In the genomic region with DNA sequence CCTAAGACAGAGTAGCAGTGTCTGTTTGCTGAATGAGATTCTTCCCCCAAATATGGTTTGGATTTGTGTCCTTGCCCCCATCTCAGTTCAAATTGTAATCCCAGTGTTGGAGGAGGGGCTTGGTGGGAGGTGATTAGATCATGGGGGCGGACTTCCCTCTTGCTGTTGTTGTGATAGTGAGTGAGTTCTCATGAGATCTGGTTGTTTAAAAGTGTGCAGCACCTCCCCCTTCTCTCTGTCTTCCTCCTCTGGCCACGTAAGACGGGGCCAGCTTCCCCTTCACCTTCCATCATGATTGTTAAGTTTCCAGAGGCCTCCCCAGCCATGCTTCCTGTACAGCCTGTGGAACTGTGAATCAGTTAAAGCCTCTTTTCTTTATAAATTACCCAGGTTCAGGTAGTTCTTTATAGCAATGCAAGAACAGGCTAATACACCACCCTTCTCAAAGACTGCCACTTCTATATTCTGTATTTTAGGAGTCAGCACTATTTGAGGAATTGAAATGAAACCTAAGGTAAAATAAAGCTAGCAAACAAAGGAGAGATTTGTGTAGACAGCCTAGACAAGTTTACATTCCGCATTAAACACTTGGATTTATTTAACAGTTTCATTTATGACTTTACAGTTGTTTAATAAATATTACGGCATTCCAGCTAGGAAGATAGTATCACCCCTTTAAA, we compare ENCODE assay signal across 19 cellular contexts. TPM values are rescaled to one million over a fixed set of nuclear protein-coding genes. Genes with fewer than 3 reads are reported as not detected.
DNase-seq lines count a peak whose midpoint lies in the region; ATAC-seq and TF ChIP-seq lines count a peak whose summit lies in the region.
"Had no signal": no experiment of that assay in that cellular context is flagged by ENCODE, and none has a peak within 500 bp of the region (broad histone marks: within the 10 kb centered on the region; RNA-seq: fewer than 3 reads in every experiment).

No MANE protein-coding gene starts in this region.

- H3K4me1 ChIP-seq in endodermal cell (ENCODE audit: control insufficient read depth, insufficient read depth, low read length): no peaks in the 10 kb centered on the region
- peaks cover 9% of the 10 kb centered on the region for H3K4me1 ChIP-seq in prostate gland (replicated peaks)
- H3K4me1 ChIP-seq in HAP-1: no peaks in the 10 kb centered on the region
- H3K4me1 ChIP-seq in left lung: no peaks in the 10 kb centered on the region
- H3K4me1 ChIP-seq: uterus had no signal

- no peaks in the 10 kb centered on the region for H3K36me3 Mint-ChIP-seq in activated CD8-positive, alpha-beta T cell treated with anti-CD3 and anti-CD28 coated beads for 36 hours (ENCODE audit: low read depth)
- H3K36me3 Mint-ChIP-seq in activated CD8-positive, alpha-beta T cell treated with anti-CD3 and anti-CD28 coated beads, Interleukin-2, amount 10 ng/mL, durations not matched to agents 7 days and 5 days (ENCODE audit: low read depth): no peaks in the 10 kb centered on the region
- H3K36me3 Mint-ChIP-seq in endodermal cell (ENCODE audit: low read depth): peaks cover 6% of the 10 kb centered on the region
- peaks cover 5% of the 10 kb centered on the region for H3K36me3 Mint-ChIP-seq in glutamatergic neuron (ENCODE audit: unreplicated experiment)
- H3K36me3 Mint-ChIP-seq: activated naive CD4-positive, alpha-beta T cell treated with anti-CD3 and anti-CD28 coated beads, Interleukin-2, amount 50 U/mL, for 72 hours had no signal

- H3K9me3 ChIP-seq in SK-N-MC (ENCODE audit: low read depth, low read length): no peaks in the 10 kb centered on the region
- no peaks in the 10 kb centered on the region for H3K9me3 ChIP-seq in endodermal cell (ENCODE audit: control insufficient read depth, low read length)
- no peaks in the 10 kb centered on the region for H3K9me3 ChIP-seq in prostate gland
- H3K9me3 ChIP-seq in HAP-1: no peaks in the 10 kb centered on the region
- no peaks in the 10 kb centered on the region for H3K9me3 ChIP-seq in left lung
- H3K9me3 ChIP-seq: mucosa of descending colon, neutrophil, uterus had no signal

- H3K27ac Mint-ChIP-seq in activated CD8-positive, alpha-beta T cell treated with anti-CD3 and anti-CD28 coated beads for 36 hours: peak overlapping the region; percentile 1
- H3K27ac Mint-ChIP-seq in activated CD8-positive, alpha-beta T cell treated with anti-CD3 and anti-CD28 coated beads, Interleukin-2, amount 10 ng/mL, durations not matched to agents 7 days and 5 days: no peak overlapping the region
- peak overlapping the region; percentile 37 for H3K27ac Mint-ChIP-seq in endodermal cell
- no peak overlapping the region for H3K27ac Mint-ChIP-seq in glutamatergic neuron (ENCODE audit: unreplicated experiment)
- H3K27ac Mint-ChIP-seq: activated naive CD4-positive, alpha-beta T cell treated with anti-CD3 and anti-CD28 coated beads, Interleukin-2, amount 50 U/mL, for 72 hours; T-helper 2 cell treated with Interferon-gamma antibody and Interleukin-4, amounts not matched to agents 5 μg/mL and 100 μg/mL, for 36 hours had no signal

- no peaks in the 10 kb centered on the region for H3K27me3 Mint-ChIP-seq in activated CD8-positive, alpha-beta T cell treated with anti-CD3 and anti-CD28 coated beads for 36 hours
- no peaks in the 10 kb centered on the region for H3K27me3 Mint-ChIP-seq in activated CD8-positive, alpha-beta T cell treated with anti-CD3 and anti-CD28 coated beads, Interleukin-2, amount 10 ng/mL, durations not matched to agents 7 days and 5 days (ENCODE audit: low read depth)
- H3K27me3 Mint-ChIP-seq in endodermal cell (ENCODE audit: insufficient read depth) (no peaks in the 10 kb centered on the region), glutamatergic neuron (ENCODE audit: unreplicated experiment) (no peaks in the 10 kb centered on the region)

- CTCF ChIA-PET in activated CD8-positive, alpha-beta T cell treated with anti-CD3 and anti-CD28 coated beads for 36 hours (lab: Charles Lee): interaction anchor here (1.2 kb wide), 1 partner anchor 120 kb away, joined by 3 read pairs; no protein-coding TSS in a partner anchor
- CTCF ChIA-PET in activated CD8-positive, alpha-beta T cell treated with anti-CD3 and anti-CD28 coated beads, Interleukin-2, amount 10 ng/mL, durations not matched to agents 7 days and 5 days (lab: Charles Lee): no interaction called here

- whole genome bisulfite sequencing in endodermal cell (ENCODE audit: insufficient coverage in 1 of 2, insufficient read length in 1 of 2), 2 experiments: 73 to 97% methylated on average over 2 to 4 of the region's 5 CpGs
- 22% methylated on average over 5 of the region's 5 CpGs for WGBS in prostate gland

- no peak overlapping the region for H3K4me3 ChIP-seq in SK-N-MC
- H3K4me3 ChIP-seq in endodermal cell (ENCODE audit: low read length): no peak overlapping the region
- no peak overlapping the region for H3K4me3 ChIP-seq in prostate gland
- H3K4me3 ChIP-seq in HAP-1: no peak overlapping the region
- H3K4me3 ChIP-seq in left lung: no peak overlapping the region
- H3K4me3 ChIP-seq: mucosa of descending colon, uterus had no signal

- no peaks in the 10 kb centered on the region for H3K9me3 Mint-ChIP-seq in activated CD8-positive, alpha-beta T cell treated with anti-CD3 and anti-CD28 coated beads for 36 hours
- H3K9me3 Mint-ChIP-seq in activated CD8-positive, alpha-beta T cell treated with anti-CD3 and anti-CD28 coated beads, Interleukin-2, amount 10 ng/mL, durations not matched to agents 7 days and 5 days (ENCODE audit: insufficient read depth): no peaks in the 10 kb centered on the region
- H3K9me3 Mint-ChIP-seq in endodermal cell (no peaks in the 10 kb centered on the region), glutamatergic neuron (ENCODE audit: unreplicated experiment) (peaks cover 2% of the 10 kb centered on the region)
- H3K9me3 Mint-ChIP-seq: T-helper 2 cell treated with Interferon-gamma antibody and Interleukin-4, amounts not matched to agents 5 μg/mL and 100 μg/mL, for 36 hours had no signal

- peaks cover 8% of the 10 kb centered on the region for H3K4me1 Mint-ChIP-seq in activated CD8-positive, alpha-beta T cell treated with anti-CD3 and anti-CD28 coated beads for 36 hours (ENCODE audit: low read depth)
- H3K4me1 Mint-ChIP-seq in activated CD8-positive, alpha-beta T cell treated with anti-CD3 and anti-CD28 coated beads, Interleukin-2, amount 10 ng/mL, durations not matched to agents 7 days and 5 days (ENCODE audit: low read depth): peaks cover 6% of the 10 kb centered on the region
- H3K4me1 Mint-ChIP-seq in endodermal cell: peaks cover 6% of the 10 kb centered on the region
- H3K4me1 Mint-ChIP-seq in glutamatergic neuron (ENCODE audit: low read depth, unreplicated experiment): no peaks in the 10 kb centered on the region

- POLR2A ChIA-PET in activated CD8-positive, alpha-beta T cell treated with anti-CD3 and anti-CD28 coated beads for 36 hours (lab: Charles Lee): no interaction called here
- POLR2A ChIA-PET in activated CD8-positive, alpha-beta T cell treated with anti-CD3 and anti-CD28 coated beads, Interleukin-2, amount 10 ng/mL, durations not matched to agents 7 days and 5 days (lab: Charles Lee): no interaction called here

- no peak for DNase-seq in activated CD8-positive, alpha-beta T cell treated with anti-CD3 and anti-CD28 coated beads for 36 hours
- no peak for DNase-seq in activated CD8-positive, alpha-beta T cell treated with anti-CD3 and anti-CD28 coated beads, Interleukin-2, amount 10 ng/mL, durations not matched to agents 7 days and 5 days
- no peak for DNase-seq in SK-N-MC (ENCODE audit: low read depth, low spot score)
- DNase-seq in endodermal cell: no peak
- no peak for DNase-seq in prostate gland (ENCODE audit: low spot score)
- DNase-seq in HAP-1 (ENCODE audit: low spot score in 2 of 2): no peak
- no peak for DNase-seq in glutamatergic neuron
- DNase-seq in left lung: no peak
- DNase-seq: activated CD4-positive, alpha-beta T cell treated with anti-CD3 and anti-CD28 coated beads for 1 hour; left ventricle myocardium superior; mucosa of descending colon; NCI-H1105 treated with DMSO at 0.1 percent for 48 hours; NCI-H2081 treated with DMSO at 0.1 percent for 48 hours; NCI-H446; stimulated activated CD4-positive, alpha-beta T cell treated with anti-CD3 and anti-CD28 coated beads, Interleukin-4, amount 100 ng/mL, for 24 hours; uterus had no signal

- intact Hi-C loops in activated CD8-positive, alpha-beta T cell treated with anti-CD3 and anti-CD28 coated beads for 36 hours (cut with micrococcal nuclease): no loop called here
- intact Hi-C loops in prostate gland (cut with DNase I): no loop called here
- intact Hi-C loops in left lung (cut with DNase I): no loop called here

- H3K27me3 ChIP-seq in endodermal cell (ENCODE audit: control insufficient read depth, insufficient read depth, low read length, poor library complexity, severe bottlenecking) (no peaks in the 10 kb centered on the region), prostate gland (replicated peaks; ENCODE audit: insufficient read depth) (no peaks in the 10 kb centered on the region), HAP-1 (ENCODE audit: low read depth) (no peaks in the 10 kb centered on the region), left lung (no peaks in the 10 kb centered on the region)
- H3K27me3 ChIP-seq: neutrophil, uterus had no signal

- in situ Hi-C loops in HAP-1 (cut with MboI; ENCODE audit: low sequenced_read_pairs): no loop called here

- no peak for ATAC-seq in activated CD8-positive, alpha-beta T cell treated with anti-CD3 and anti-CD28 coated beads for 36 hours
- no peak for ATAC-seq in activated CD8-positive, alpha-beta T cell treated with anti-CD3 and anti-CD28 coated beads, Interleukin-2, amount 10 ng/mL, durations not matched to agents 7 days and 5 days
- ATAC-seq in left lung: no peak
- ATAC-seq: activated naive CD4-positive, alpha-beta T cell treated with anti-CD3 and anti-CD28 coated beads, Interleukin-2, amount 50 U/mL, for 72 hours; left ventricle myocardium superior; mucosa of descending colon had no signal

- no peak overlapping the region for H3K4me3 Mint-ChIP-seq in activated CD8-positive, alpha-beta T cell treated with anti-CD3 and anti-CD28 coated beads for 36 hours
- no peak overlapping the region for H3K4me3 Mint-ChIP-seq in activated CD8-positive, alpha-beta T cell treated with anti-CD3 and anti-CD28 coated beads, Interleukin-2, amount 10 ng/mL, durations not matched to agents 7 days and 5 days
- H3K4me3 Mint-ChIP-seq in endodermal cell (no peak overlapping the region), glutamatergic neuron (ENCODE audit: unreplicated experiment) (no peak overlapping the region)
- H3K4me3 Mint-ChIP-seq: T-helper 2 cell treated with Interferon-gamma antibody and Interleukin-4, amounts not matched to agents 5 μg/mL and 100 μg/mL, for 36 hours had no signal

- H3K27ac ChIP-seq in SK-N-MC (peak overlapping the region; percentile 48; the same call in 1 of the 2 replicates), endodermal cell (ENCODE audit: low read depth, low read length) (no peak overlapping the region), prostate gland (peak overlapping the region; percentile 40 to 70), left lung (no peak overlapping the region)
- H3K27ac ChIP-seq: neutrophil, uterus had no signal

- no peaks in the 10 kb centered on the region for H3K36me3 ChIP-seq in SK-N-MC (ENCODE audit: insufficient read depth, low read length)
- H3K36me3 ChIP-seq in endodermal cell (ENCODE audit: control insufficient read depth, insufficient read depth, low read length): no peaks in the 10 kb centered on the region
- H3K36me3 ChIP-seq in prostate gland: no peaks in the 10 kb centered on the region
- no peaks in the 10 kb centered on the region for H3K36me3 ChIP-seq in HAP-1 (replicated peaks)
- no peaks in the 10 kb centered on the region for H3K36me3 ChIP-seq in left lung
- H3K36me3 ChIP-seq: neutrophil, uterus had no signal

- TF ChIP-seq POLR2A in prostate gland (IDR thresholded peaks at IDR 0.05): no peak

- H3K9ac ChIP-seq in SK-N-MC (ENCODE audit: insufficient read length) (no peak overlapping the region), endodermal cell (ENCODE audit: extremely low read depth, low read length, poor library complexity, severe bottlenecking) (no peak overlapping the region)

- TF ChIP-seq CTCF in activated CD8-positive, alpha-beta T cell treated with anti-CD3 and anti-CD28 coated beads for 36 hours (IDR thresholded peaks at IDR 0.05): no peak
- TF ChIP-seq CTCF in endodermal cell (conservative IDR thresholded peaks at IDR 0.05) (no peak), prostate gland (IDR thresholded peaks at IDR 0.05) (no peak), glutamatergic neuron (IDR thresholded peaks at IDR 0.05; ENCODE audit: partially characterized antibody, unreplicated experiment) (no peak), left lung (IDR thresholded peaks at IDR 0.05) (no peak)

RNA-seq across cellular contexts. Expression of gene FBXO36, which starts 21.6 kb away (rescaled TPM):
- 1 to 10 TPM; 1.6 to 2.0 TPM for total RNA-seq in activated CD8-positive, alpha-beta T cell treated with anti-CD3 and anti-CD28 coated beads for 36 hours
- total RNA-seq in activated CD8-positive, alpha-beta T cell treated with anti-CD3 and anti-CD28 coated beads, Interleukin-2, amount 10 ng/mL, durations not matched to agents 7 days and 5 days: 1 to 10 TPM; 1.0 to 1.1 TPM
- total RNA-seq in endodermal cell (10 to 100 TPM in 1 of 2 donors, 1 to 10 TPM in 1; 6.7 to 13.3 TPM), prostate gland (1 to 10 TPM; 5.6 to 8.4 TPM), glutamatergic neuron (ENCODE audit: unreplicated experiment) (3.4 TPM), left lung (1 to 10 TPM; 2.0 to 2.4 TPM)
- 7.5 TPM for polyA plus RNA-seq in endodermal cell (2013, experiment 1 of 2)
- polyA plus RNA-seq in endodermal cell (2013, experiment 2 of 2): 7.9 TPM

RNA-seq across cellular contexts. Expression of gene TRIP12, which starts 22.1 kb away (rescaled TPM):
- 100 to 1,000 TPM; 208 to 212 TPM for total RNA-seq in activated CD8-positive, alpha-beta T cell treated with anti-CD3 and anti-CD28 coated beads for 36 hours
- total RNA-seq in activated CD8-positive, alpha-beta T cell treated with anti-CD3 and anti-CD28 coated beads, Interleukin-2, amount 10 ng/mL, durations not matched to agents 7 days and 5 days: 100 to 1,000 TPM; 221 to 229 TPM
- total RNA-seq in endodermal cell (100 to 1,000 TPM; 177 to 229 TPM), prostate gland (100 to 1,000 TPM; 182 to 289 TPM), glutamatergic neuron (ENCODE audit: unreplicated experiment) (192 TPM), left lung (100 to 1,000 TPM; 203 to 234 TPM)
- polyA plus RNA-seq in endodermal cell (2013, experiment 1 of 2): 98.1 TPM
- polyA plus RNA-seq in endodermal cell (2013, experiment 2 of 2): 101 TPM

Comparison
In these comparisons a context has a peak if more than half of its experiments do, and no peak if none do; other contexts are left out.
1. H3K27ac Mint-ChIP-seq: peak in activated CD8-positive, alpha-beta T cell treated with anti-CD3 and anti-CD28 coated beads for 36 hours (single experiment) and endodermal cell (single experiment); none in activated CD8-positive, alpha-beta T cell treated with anti-CD3 and anti-CD28 coated beads, Interleukin-2, amount 10 ng/mL, durations not matched to agents 7 days and 5 days (single experiment) and glutamatergic neuron (single experiment).
2. H3K27ac ChIP-seq: peak in SK-N-MC (single experiment) and prostate gland (2 of 2); none in endodermal cell (single experiment) and left lung (0 of 2).